In genomic region chr5:93151896-93152295, GRCh38 we compare ENCODE assay signal across 30 cellular contexts.
DNase-seq lines count a peak whose midpoint lies in the region; ATAC-seq, FAIRE-seq and TF ChIP-seq lines count a peak whose summit lies in the region.
"Had no signal": no experiment of that assay in that cellular context is flagged by ENCODE, and none has a peak within 500 bp of the region (broad histone marks: within the 10 kb centered on the region; RNA-seq: fewer than 3 reads in every experiment).

No MANE protein-coding gene starts in this region.

- TF ChIP-seq POLR2A in H54 (IDR thresholded peaks at IDR 0.05; ENCODE audit: low read depth, low read length) (no peak), GM18505 (IDR thresholded peaks at IDR 0.05; ENCODE audit: borderline replicate concordance, extremely low read depth, insufficient read depth, insufficient read length) (no peak)

- no peak overlapping the region for H3K4me2 ChIP-seq in neural progenitor cell
- H3K4me2 ChIP-seq: BLaER1 had no signal

- H3K27me3 Mint-ChIP-seq in chondrocyte (ENCODE audit: low read depth) (no peaks in the 10 kb centered on the region), neural progenitor cell (ENCODE audit: insufficient read depth, low read depth) (no peaks in the 10 kb centered on the region)
- H3K27me3 Mint-ChIP-seq in CD8-positive, alpha-beta memory T cell, result no peaks in the 10 kb centered on the region
- H3K27me3 Mint-ChIP-seq: activated CD4-positive, alpha-beta T cell treated with anti-CD3 and anti-CD28 coated beads for 36 hours; T-cell had no signal

- H3K9ac ChIP-seq in neural progenitor cell, result no peak overlapping the region
- H3K9ac ChIP-seq: BLaER1 had no signal

- no peak for DNase-seq in H54 (ENCODE audit: insufficient read length, low spot score)
- no peak for DNase-seq in Panc1 (ENCODE audit: low read depth, low spot score)
- no peak for DNase-seq in chondrocyte (ENCODE audit: low spot score)
- DNase-seq in neural progenitor cell (ENCODE audit: low spot score), result no peak
- no peak for DNase-seq in CD8-positive, alpha-beta memory T cell
- no peak for DNase-seq in NCI-H526 (lab: John Stamatoyannopoulos, UW)
- DNase-seq: ACHN; activated CD4-positive, alpha-beta T cell treated with anti-CD3 and anti-CD28 coated beads for 36 hours; activated CD8-positive, alpha-beta memory T cell treated with anti-CD3 and anti-CD28 coated beads for 24 hours; activated naive CD4-positive, alpha-beta T cell; activated T-cell treated with anti-CD3 and anti-CD28 coated beads, Interleukin-2, amount 50 U/mL, for 1 hour; Caco-2; DMS79 treated with DMSO at 0.1 percent for 48 hours; endodermal cell; glutamatergic neuron; H7; lower lobe of right lung; NCI-H2029; NCI-H226; NCI-H748 treated with DMSO at 0.1 percent for 48 hours; SHP77 treated with DMSO at 0.1 percent for 48 hours; stimulated activated CD4-positive, alpha-beta T cell treated with anti-CD3 and anti-CD28 coated beads, Interleukin-2, amount 100 ng/mL, for 24 hours; T-cell had no signal

- H3K36me3 ChIP-seq in Panc1 (ENCODE audit: control insufficient read depth, insufficient read depth, low read length), result no peaks in the 10 kb centered on the region
- H3K36me3 ChIP-seq in neural progenitor cell, result no peaks in the 10 kb centered on the region
- H3K36me3 ChIP-seq in CD8-positive, alpha-beta memory T cell (ENCODE audit: insufficient read depth, low read length), result no peaks in the 10 kb centered on the region
- H3K36me3 ChIP-seq: BLaER1, lower lobe of right lung, neutrophil, suprapubic skin had no signal

- H3F3A ChIP-seq in neural progenitor cell (ENCODE audit: low read depth), result no peaks in the 10 kb centered on the region

- in situ Hi-C loops in Panc1 (cut with HindIII; ENCODE audit: low pct_unique_long_range_greater_than_20kb, low sequenced_read_pairs), result no loop called here

- FAIRE-seq in H54 (lab: Jason Lieb, UNC), result peak; percentile 50

- TF ChIP-seq CTCF in Panc1 (IDR thresholded peaks at IDR 0.05) (no peak), chondrocyte (IDR thresholded peaks at IDR 0.05) (no peak), neural progenitor cell (IDR thresholded peaks at IDR 0.05) (no peak)

- H3K9me3 ChIP-seq in Panc1 (ENCODE audit: control insufficient read depth, insufficient read depth, low read depth, low read length), result no peaks in the 10 kb centered on the region
- no peaks in the 10 kb centered on the region for H3K9me3 ChIP-seq in neural progenitor cell (ENCODE audit: low read depth)
- H3K9me3 ChIP-seq in CD8-positive, alpha-beta memory T cell (ENCODE audit: low read length), result no peaks in the 10 kb centered on the region
- H3K9me3 ChIP-seq: BLaER1, Caco-2, lower lobe of right lung, neutrophil, suprapubic skin had no signal

- H3K4me1 Mint-ChIP-seq in chondrocyte (ENCODE audit: low read depth) (peaks cover 31% of the 10 kb centered on the region), neural progenitor cell (peaks cover 27% of the 10 kb centered on the region)
- no peaks in the 10 kb centered on the region for H3K4me1 Mint-ChIP-seq in CD8-positive, alpha-beta memory T cell
- H3K4me1 Mint-ChIP-seq: activated CD4-positive, alpha-beta T cell treated with anti-CD3 and anti-CD28 coated beads for 36 hours; T-cell had no signal

- CTCF ChIA-PET in Panc1 (lab: Charles Lee), result no interaction called here
- CTCF ChIA-PET in CD8-positive, alpha-beta memory T cell (lab: Charles Lee), result no interaction called here

- intact Hi-C loops in Panc1 (cut with micrococcal nuclease; ENCODE audit: unreplicated experiment), result no loop called here

- no peaks in the 10 kb centered on the region for H3K79me2 ChIP-seq in neural progenitor cell (ENCODE audit: low read depth)

- H3K4me3 Mint-ChIP-seq in chondrocyte (ENCODE audit: unreplicated experiment) (no peak overlapping the region), neural progenitor cell (no peak overlapping the region)
- no peak overlapping the region for H3K4me3 Mint-ChIP-seq in CD8-positive, alpha-beta memory T cell
- H3K4me3 Mint-ChIP-seq: activated CD4-positive, alpha-beta T cell treated with anti-CD3 and anti-CD28 coated beads for 36 hours; endodermal cell; T-cell had no signal

- no peaks in the 10 kb centered on the region for H3K27me3 ChIP-seq in Panc1 (ENCODE audit: control insufficient read depth, insufficient read depth, low read length)
- H3K27me3 ChIP-seq in neural progenitor cell, result no peaks in the 10 kb centered on the region
- H3K27me3 ChIP-seq in CD8-positive, alpha-beta memory T cell (ENCODE audit: insufficient read depth, low read length, poor library complexity, severe bottlenecking), result no peaks in the 10 kb centered on the region
- H3K27me3 ChIP-seq: BLaER1, neutrophil, suprapubic skin had no signal

- H3K4me3 ChIP-seq in Panc1 (ENCODE audit: low read depth in 2 of 2, low read length in 2 of 2) (peak overlapping the region; percentile 11 to 29; a peak in 2 of 4 replicates), neural progenitor cell (no peak overlapping the region)
- H3K4me3 ChIP-seq in CD8-positive, alpha-beta memory T cell (ENCODE audit: low read length), result no peak overlapping the region
- H3K4me3 ChIP-seq: BLaER1, coronary artery, lower lobe of right lung, skin epidermis, suprapubic skin had no signal

- H3K4me1 ChIP-seq in Panc1 (ENCODE audit: control insufficient read depth, insufficient read depth, low read length) (peaks cover 26% of the 10 kb centered on the region), neural progenitor cell (peaks cover 16% of the 10 kb centered on the region)
- no peaks in the 10 kb centered on the region for H3K4me1 ChIP-seq in CD8-positive, alpha-beta memory T cell (ENCODE audit: insufficient read depth, low read length)
- H3K4me1 ChIP-seq: BLaER1, lower lobe of right lung, suprapubic skin had no signal

- H4K20me1 ChIP-seq in neural progenitor cell (ENCODE audit: low read depth), result no peaks in the 10 kb centered on the region
- H4K20me1 ChIP-seq: BLaER1 had no signal

- H3K27ac Mint-ChIP-seq in chondrocyte (ENCODE audit: unreplicated experiment) (peak overlapping the region; percentile 1), neural progenitor cell (no peak overlapping the region)
- no peak overlapping the region for H3K27ac Mint-ChIP-seq in CD8-positive, alpha-beta memory T cell
- H3K27ac Mint-ChIP-seq: activated CD4-positive, alpha-beta T cell treated with anti-CD3 and anti-CD28 coated beads for 36 hours; endodermal cell; T-cell had no signal

- H2AFZ ChIP-seq in neural progenitor cell (replicated peaks), result peak overlapping the region; percentile 7

- no peaks in the 10 kb centered on the region for H3K36me3 Mint-ChIP-seq in chondrocyte (ENCODE audit: low read depth)
- no peaks in the 10 kb centered on the region for H3K36me3 Mint-ChIP-seq in neural progenitor cell
- H3K36me3 Mint-ChIP-seq in CD8-positive, alpha-beta memory T cell, result no peaks in the 10 kb centered on the region
- H3K36me3 Mint-ChIP-seq: T-cell had no signal

- no peaks in the 10 kb centered on the region for H3K9me3 Mint-ChIP-seq in chondrocyte (ENCODE audit: low read depth)
- H3K9me3 Mint-ChIP-seq in neural progenitor cell, result no peaks in the 10 kb centered on the region
- H3K9me3 Mint-ChIP-seq in CD8-positive, alpha-beta memory T cell, result no peaks in the 10 kb centered on the region
- H3K9me3 Mint-ChIP-seq: endodermal cell had no signal

- ATAC-seq in Panc1, result peak; percentile 57; the same call in 1 of the 2 replicates
- ATAC-seq in GM18505 (IDR thresholded peaks at IDR 0.05; ENCODE audit: unreplicated experiment), result no peak
- ATAC-seq in GM19023 (IDR thresholded peaks at IDR 0.05; ENCODE audit: unreplicated experiment), result no peak
- ATAC-seq: activated CD4-positive, alpha-beta T cell treated with anti-CD3 and anti-CD28 coated beads for 36 hours; lower lobe of right lung; T-cell had no signal

- POLR2A ChIA-PET in Panc1 (lab: Charles Lee), result no interaction called here
- POLR2A ChIA-PET in CD8-positive, alpha-beta memory T cell (lab: Charles Lee), result no interaction called here

- H3K27ac ChIP-seq in Panc1 (ENCODE audit: low read length) (peak overlapping the region; percentile 79), neural progenitor cell (no peak overlapping the region)
- H3K27ac ChIP-seq in CD8-positive, alpha-beta memory T cell (ENCODE audit: low read depth, low read length), result no peak overlapping the region
- H3K27ac ChIP-seq: BLaER1, coronary artery, lower lobe of right lung, neutrophil, skin epidermis, suprapubic skin had no signal

- BruUV-seq in Panc1 (replicated peaks; lab: Mats Ljungman, UMichigan), result no TSS peak

Comparison
In these comparisons a context has a peak if more than half of its experiments do, and no peak if none do; other contexts are left out.
1. H3K4me3 ChIP-seq: peak in Panc1 (2 of 2); none in neural progenitor cell (single experiment) and CD8-positive, alpha-beta memory T cell (single experiment).